Comparison of ENCODE assay signal across 1 cellular context in the genomic region with DNA sequence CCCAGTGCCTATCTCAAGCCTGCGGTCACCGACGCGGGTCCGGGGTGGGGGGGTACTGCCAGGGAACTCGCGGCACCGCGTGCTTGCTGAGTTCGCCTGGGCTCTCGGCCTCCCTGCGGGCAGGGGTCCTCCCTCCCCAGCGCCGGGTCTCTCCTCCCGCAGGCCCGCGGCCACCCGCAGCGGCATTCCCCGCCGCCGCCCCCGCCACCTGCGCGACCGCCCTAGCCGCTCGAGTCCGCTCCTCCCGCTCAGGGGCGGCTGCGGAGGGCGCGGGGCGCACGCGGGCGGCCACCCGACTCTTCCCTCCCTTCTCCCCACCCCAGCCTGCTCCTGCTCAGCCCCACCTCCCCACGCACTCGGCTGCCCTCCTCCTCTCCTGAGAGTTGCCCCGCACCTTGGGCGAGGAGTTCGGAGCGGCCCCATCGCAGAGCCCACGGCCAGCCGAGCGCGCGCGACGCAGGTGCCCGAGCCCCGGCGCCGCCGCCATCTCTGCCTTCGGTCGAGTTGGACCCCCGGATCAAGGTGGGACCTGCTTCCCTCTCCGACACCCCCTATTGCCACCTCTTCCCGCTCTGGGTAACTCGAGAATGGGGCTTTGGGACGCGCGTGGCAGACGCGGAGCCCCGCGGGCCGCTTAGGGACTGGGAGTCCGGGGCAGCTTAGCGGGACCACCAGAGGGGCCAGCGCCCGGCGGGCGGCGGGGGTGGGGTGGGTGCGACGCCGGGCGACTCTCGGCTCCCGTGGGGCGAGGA.
A peak's percentile ranks its signal among the peaks of the same experiment; 100 is the strongest.
TF ChIP-seq lines count a peak whose summit lies in the region.

No MANE protein-coding gene starts in this region.

TF ChIP-seq in K562, 482 proteins besides CTCF, POLR2A, EP300 and RAD21 (continued from another document):
- TF ChIP-seq, protein P1, sequence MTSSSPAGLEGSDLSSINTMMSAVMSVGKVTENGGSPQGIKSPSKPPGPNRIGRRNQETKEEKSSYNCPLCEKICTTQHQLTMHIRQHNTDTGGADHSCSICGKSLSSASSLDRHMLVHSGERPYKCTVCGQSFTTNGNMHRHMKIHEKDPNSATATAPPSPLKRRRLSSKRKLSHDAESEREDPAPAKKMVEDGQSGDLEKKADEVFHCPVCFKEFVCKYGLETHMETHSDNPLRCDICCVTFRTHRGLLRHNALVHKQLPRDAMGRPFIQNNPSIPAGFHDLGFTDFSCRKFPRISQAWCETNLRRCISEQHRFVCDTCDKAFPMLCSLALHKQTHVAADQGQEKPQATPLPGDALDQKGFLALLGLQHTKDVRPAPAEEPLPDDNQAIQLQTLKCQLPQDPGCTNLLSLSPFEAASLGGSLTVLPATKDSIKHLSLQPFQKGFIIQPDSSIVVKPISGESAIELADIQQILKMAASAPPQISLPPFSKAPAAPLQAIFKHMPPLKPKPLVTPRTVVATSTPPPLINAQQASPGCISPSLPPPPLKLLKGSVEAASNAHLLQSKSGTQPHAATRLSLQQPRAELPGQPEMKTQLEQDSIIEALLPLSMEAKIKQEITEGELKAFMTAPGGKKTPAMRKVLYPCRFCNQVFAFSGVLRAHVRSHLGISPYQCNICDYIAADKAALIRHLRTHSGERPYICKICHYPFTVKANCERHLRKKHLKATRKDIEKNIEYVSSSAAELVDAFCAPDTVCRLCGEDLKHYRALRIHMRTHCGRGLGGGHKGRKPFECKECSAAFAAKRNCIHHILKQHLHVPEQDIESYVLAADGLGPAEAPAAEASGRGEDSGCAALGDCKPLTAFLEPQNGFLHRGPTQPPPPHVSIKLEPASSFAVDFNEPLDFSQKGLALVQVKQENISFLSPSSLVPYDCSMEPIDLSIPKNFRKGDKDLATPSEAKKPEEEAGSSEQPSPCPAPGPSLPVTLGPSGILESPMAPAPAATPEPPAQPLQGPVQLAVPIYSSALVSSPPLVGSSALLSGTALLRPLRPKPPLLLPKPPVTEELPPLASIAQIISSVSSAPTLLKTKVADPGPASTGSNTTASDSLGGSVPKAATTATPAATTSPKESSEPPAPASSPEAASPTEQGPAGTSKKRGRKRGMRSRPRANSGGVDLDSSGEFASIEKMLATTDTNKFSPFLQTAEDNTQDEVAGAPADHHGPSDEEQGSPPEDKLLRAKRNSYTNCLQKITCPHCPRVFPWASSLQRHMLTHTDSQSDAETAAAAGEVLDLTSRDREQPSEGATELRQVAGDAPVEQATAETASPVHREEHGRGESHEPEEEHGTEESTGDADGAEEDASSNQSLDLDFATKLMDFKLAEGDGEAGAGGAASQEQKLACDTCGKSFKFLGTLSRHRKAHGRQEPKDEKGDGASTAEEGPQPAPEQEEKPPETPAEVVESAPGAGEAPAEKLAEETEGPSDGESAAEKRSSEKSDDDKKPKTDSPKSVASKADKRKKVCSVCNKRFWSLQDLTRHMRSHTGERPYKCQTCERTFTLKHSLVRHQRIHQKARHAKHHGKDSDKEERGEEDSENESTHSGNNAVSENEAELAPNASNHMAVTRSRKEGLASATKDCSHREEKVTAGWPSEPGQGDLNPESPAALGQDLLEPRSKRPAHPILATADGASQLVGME (CRISPR knock-in tag; IDR thresholded peaks at IDR 0.05) = no peak
- TF ChIP-seq TAL1 (IDR thresholded peaks at IDR 0.05) (no peak), SAFB (IDR thresholded peaks at IDR 0.05; ENCODE audit: borderline replicate concordance, low read depth, low read length) (peak; percentile 49; the same call in 1 of the 2 replicates), MYNN (IDR thresholded peaks at IDR 0.05) (no peak), MYNN (CRISPR knock-in tag; IDR thresholded peaks at IDR 0.05) (no peak), FIP1L1 (IDR thresholded peaks at IDR 0.05; ENCODE audit: low read depth, low read length, poor library complexity, severe bottlenecking) (no peak), NFIC (IDR thresholded peaks at IDR 0.05) (0 out of 2 replicates have a peak, but pooled peaks have one; percentile 20), SMARCA4 (IDR thresholded peaks at IDR 0.05) (no peak), BACH1 (tag; IDR thresholded peaks at IDR 0.05) (no peak), ESRRA (IDR thresholded peaks at IDR 0.05; ENCODE audit: borderline replicate concordance, low read depth) (no peak), SMAD3 (CRISPR knock-in tag; conservative IDR thresholded peaks at IDR 0.05) (no peak), HOMEZ (CRISPR knock-in tag; IDR thresholded peaks at IDR 0.05) (no peak), ZNF212 (CRISPR knock-in tag; IDR thresholded peaks at IDR 0.05) (no peak), MGA (IDR thresholded peaks at IDR 0.05) (peak; percentile 84), CXXC5 (CRISPR knock-in tag; IDR thresholded peaks at IDR 0.05) (peak; percentile 56; the same call in 1 of the 2 replicates), ZNF263 (CRISPR knock-in tag; IDR thresholded peaks at IDR 0.05; ENCODE audit: borderline replicate concordance) (peak; percentile 63; the same call in 1 of the 2 replicates), SAP30 (IDR thresholded peaks at IDR 0.05; ENCODE audit: borderline replicate concordance, insufficient read depth, low read depth, low read length, poor library complexity, severe bottlenecking) (peak; percentile 58), LCOR (CRISPR knock-in tag; IDR thresholded peaks at IDR 0.05) (0 out of 2 replicates have a peak, but pooled peaks have one; percentile 4), NFE2L1 (tag; IDR thresholded peaks at IDR 0.05; ENCODE audit: borderline replicate concordance, low read depth) (no peak), NRF1 (conservative IDR thresholded peaks at IDR 0.05 in 1 of 2, IDR thresholded peaks at IDR 0.05 in 1 of 2) (peak in 1 of 2 experiments; percentile 39; a peak in 2 of 4 replicates), SMARCA5 (IDR thresholded peaks at IDR 0.05) (no peak), RB1 (IDR thresholded peaks at IDR 0.05; ENCODE audit: low read depth) (peak; percentile 48; the same call in 1 of the 2 replicates)
